Comparison of ENCODE assay signal across 8 cellular contexts in genomic region chr13:97221989-97222700, GRCh38. TPM values are rescaled to one million over a fixed set of nuclear protein-coding genes. Genes with fewer than 3 reads are reported as not detected.
DNase-seq lines count a peak whose midpoint lies in the region; ATAC-seq, FAIRE-seq and TF ChIP-seq lines count a peak whose summit lies in the region.

Gene MBNL2, plus strand, starts transcription at chr13:97222333. Its CDS starts 53,903 bp downstream, at chr13:97276236.

- peak; percentile 30 for DNase-seq in D721Med (ENCODE audit: insufficient read length, low spot score)
- peak; percentile 32 for DNase-seq in HuH-7.5 (ENCODE audit: low spot score)
- peak; percentile 94 for DNase-seq in OCI-M1 (lab: John Stamatoyannopoulos, UW)
- peak; percentile 80 for DNase-seq in activated T-cell treated with anti-CD3 and anti-CD28 coated beads, Interleukin-2, amount 50 U/mL, for 1 hour
- peak; percentile 87 for DNase-seq in epithelial cell of proximal tubule (ENCODE audit: low read depth)
- peak; percentile 63 to 69 for DNase-seq in stimulated activated CD8-positive, alpha-beta memory T cell treated with anti-CD3 and anti-CD28 coated beads, Interleukin-4, amount 100 ng/mL, for 4 hours (ENCODE audit: low read depth in 2 of 2, low spot score in 1 of 2)

- no peaks in the 10 kb centered on the region for H3K27me3 ChIP-seq in mucosa of rectum (ENCODE audit: control insufficient read depth in 2 of 2, insufficient read depth in 2 of 2, low read length in 2 of 2)

- H3K36me3 ChIP-seq in mucosa of rectum (ENCODE audit: control insufficient read depth in 2 of 2, insufficient read depth in 2 of 2, low read length in 2 of 2) = no peaks in the 10 kb centered on the region

- H3K4me1 ChIP-seq in mucosa of rectum (ENCODE audit: control insufficient read depth in 2 of 2, insufficient read depth in 2 of 2, low read length in 2 of 2) = peaks cover 30 to 43% of the 10 kb centered on the region in 2 donors

- H3K9me3 ChIP-seq in mucosa of rectum (ENCODE audit: control insufficient read depth in 2 of 2, low read length in 2 of 2) = no peaks in the 10 kb centered on the region

- FAIRE-seq in D721Med (lab: Jason Lieb, UNC) = peak; percentile 32

- H3K27ac ChIP-seq in mucosa of rectum (ENCODE audit: low read depth in 2 of 2, low read length in 2 of 2) = peak within 1 kb of the TSS; percentile 88 to 92

- TF ChIP-seq CTCF in D721Med (IDR thresholded peaks at IDR 0.05; ENCODE audit: insufficient read depth, missing control alignments) (no peak), epithelial cell of proximal tubule (conservative IDR thresholded peaks at IDR 0.05; ENCODE audit: low read depth, low read length) (no peak)

- H3K4me3 ChIP-seq in epithelial cell of proximal tubule (ENCODE audit: low read depth, low read length) = peak within 1 kb of the TSS; percentile 63
- H3K4me3 ChIP-seq in mucosa of rectum (ENCODE audit: low read length in 2 of 2) = peak within 1 kb of the TSS; percentile 83 to 91

- peak; percentile 97 for ATAC-seq in GM21528 (IDR thresholded peaks at IDR 0.05; ENCODE audit: low FRiP score, unreplicated experiment)

- H3K9ac ChIP-seq in mucosa of rectum (ENCODE audit: low read depth in 1 of 2, low read length in 2 of 2) = peak within 1 kb of the TSS; percentile 81 to 82

RNA-seq across cellular contexts. Expression of gene MBNL2, which starts in this region (rescaled TPM):
- total RNA-seq in epithelial cell of proximal tubule = 28.8 and 51.5 TPM in 2 replicates

Comparison
In these comparisons a context has a peak if more than half of its experiments do, and no peak if none do; other contexts are left out.
1. Peak in every context shown above with its lines: DNase-seq, ATAC-seq, H3K4me3 ChIP-seq and H3K27ac ChIP-seq.
2. DNase-seq: peak in every context shown above with its lines; median percentile 94 in OCI-M1; 87 in epithelial cell of proximal tubule; 80 in activated T-cell treated with anti-CD3 and anti-CD28 coated beads, Interleukin-2, amount 50 U/mL, for 1 hour; 66 in stimulated activated CD8-positive, alpha-beta memory T cell treated with anti-CD3 and anti-CD28 coated beads, Interleukin-4, amount 100 ng/mL, for 4 hours; 32 in HuH-7.5; 30 in D721Med.